Comparison of ENCODE assay signal across 12 cellular contexts in the genomic region with DNA sequence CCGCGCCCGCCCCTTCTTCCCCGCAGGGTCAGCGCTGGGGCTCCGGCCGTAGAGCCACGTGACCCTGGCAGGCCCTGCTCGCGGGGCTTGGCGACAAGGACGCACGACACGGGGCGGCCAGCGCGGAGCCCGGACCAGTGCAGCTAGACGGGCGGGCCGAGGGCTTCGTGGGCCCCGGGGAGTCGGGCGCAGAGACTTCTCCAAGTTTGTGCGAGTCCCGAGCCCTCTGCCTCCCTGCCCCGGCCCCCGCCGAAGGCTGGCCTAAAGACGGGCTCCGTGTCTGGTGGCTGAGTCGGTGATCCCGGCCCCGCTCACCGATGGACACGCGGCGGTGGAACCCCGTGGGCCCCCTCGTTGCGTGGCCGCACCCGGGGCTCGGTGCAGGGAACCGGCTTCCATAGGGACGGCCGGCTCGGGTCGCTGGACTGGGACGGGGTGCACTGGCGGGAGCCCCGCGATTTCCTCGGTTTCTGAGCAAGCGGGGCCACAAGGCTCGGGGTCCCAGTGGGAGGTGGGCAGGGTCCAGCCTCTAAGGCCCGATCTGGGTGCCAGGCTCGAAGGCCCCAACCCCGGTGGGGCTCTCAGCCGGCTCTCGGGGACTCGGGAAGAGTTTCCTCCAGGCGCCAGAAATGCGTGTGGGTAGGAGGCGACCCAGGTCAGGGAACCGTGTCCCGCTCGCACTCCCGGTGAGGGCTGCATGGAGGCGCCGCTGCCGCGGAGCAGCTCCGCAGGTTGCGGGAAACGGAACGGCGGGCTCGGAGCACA. TPM values are rescaled to one million over a fixed set of nuclear protein-coding genes. Genes with fewer than 3 reads are reported as not detected.
DNase-seq lines count a peak whose midpoint lies in the region; ATAC-seq, FAIRE-seq and TF ChIP-seq lines count a peak whose summit lies in the region.
"Had no signal": no experiment of that assay in that cellular context is flagged by ENCODE, and none has a peak within 500 bp of the region (broad histone marks: within the 10 kb centered on the region; RNA-seq: fewer than 3 reads in every experiment).

No MANE protein-coding gene starts in this region.

- H3K9me3 Mint-ChIP-seq in CD14-positive monocyte: peaks cover 0 to 10% (median 5%) of the 10 kb centered on the region in 7 donors

- H3K4me1 ChIP-seq in mammary epithelial cell (ENCODE audit: insufficient read depth, low read length) (no peaks in the 10 kb centered on the region), mesendoderm (ENCODE audit: control insufficient read depth, low read depth, low read length) (no peaks in the 10 kb centered on the region)

- no peak overlapping the region for H4K5ac ChIP-seq in mesendoderm (ENCODE audit: low read length)

- in situ Hi-C loops in T47D (cut with HindIII; ENCODE audit: low pct_unique_long_range_greater_than_20kb, low sequenced_read_pairs) (no loop called here), mammary epithelial cell (cut with MboI; ENCODE audit: low sequenced_read_pairs in 2 of 2) (no loop called here)

- H3K4me2 ChIP-seq in mammary epithelial cell (ENCODE audit: insufficient read depth, low read depth, low read length): no peak overlapping the region
- H3K4me2 ChIP-seq in mesendoderm (ENCODE audit: low read length): peak overlapping the region; percentile 64

- no peak overlapping the region for H2BK5ac ChIP-seq in mesendoderm (ENCODE audit: low read length)

- H3K4me1 Mint-ChIP-seq in CD14-positive monocyte: no peaks in the 10 kb centered on the region

- H3K4ac ChIP-seq in mesendoderm (ENCODE audit: low read depth, low read length): no peak overlapping the region

- no peak overlapping the region for H2AK5ac ChIP-seq in mesendoderm (ENCODE audit: low read length)

- peak; percentile 37 for FAIRE-seq in urothelium cell line (lab: Jason Lieb, UNC)
- FAIRE-seq in GM19239 (lab: Jason Lieb, UNC): no peak

- TF ChIP-seq CTCF in mammary epithelial cell (conservative IDR thresholded peaks at IDR 0.05 in 1 of 2, IDR thresholded peaks at IDR 0.05 in 1 of 2; ENCODE audit: extremely low read depth in 1 of 2, insufficient read depth in 1 of 2, low read depth in 1 of 2, low read length in 2 of 2): no peak
- TF ChIP-seq CTCF in CD14-positive monocyte (IDR thresholded peaks at IDR 0.05): no peak

- H3K27ac ChIP-seq in mammary epithelial cell (ENCODE audit: insufficient read depth, low read depth, low read length) (no peak overlapping the region), mesendoderm (ENCODE audit: low read depth, low read length) (no peak overlapping the region)

- peaks cover 60 to 92% (median 73%) of the 10 kb centered on the region in 3 donors for H3K27me3 Mint-ChIP-seq in CD14-positive monocyte (ENCODE audit: low read depth in 3 of 3)

- WGBS in mammary epithelial cell (ENCODE audit: low coverage, missing lambda C conversion rate): 29% methylated on average over 7 of the region's 80 CpGs
- whole genome bisulfite sequencing in mesendoderm (ENCODE audit: extremely low coverage, insufficient coverage, low lambda C conversion rate): no CpG with 5 or more reads among the region's 80 CpGs

- no peak overlapping the region for H4K8ac ChIP-seq in mesendoderm (ENCODE audit: low read depth, low read length)

- peak overlapping the region; percentile 45 for H3K23ac ChIP-seq in mesendoderm (ENCODE audit: low read length)

- H3K4me3 Mint-ChIP-seq in CD14-positive monocyte: peak overlapping the region in 1 of 2 donors; percentile 87

- H3K56ac ChIP-seq in mesendoderm (ENCODE audit: low read length): peak overlapping the region; percentile 80

- no peak overlapping the region for H2AFZ ChIP-seq in mammary epithelial cell (ENCODE audit: low read depth, low read length)

- BruUV-seq in mammary epithelial cell (replicated peaks; lab: Mats Ljungman, UMichigan): no TSS peak

- dilution Hi-C loops in mammary epithelial cell (cut with HindIII; ENCODE audit: low sequenced_read_pairs): no loop called here

- H3K79me2 ChIP-seq in mammary epithelial cell (ENCODE audit: insufficient read depth, low read length) (no peaks in the 10 kb centered on the region), mesendoderm (ENCODE audit: control insufficient read depth, insufficient read depth, low read length) (no peaks in the 10 kb centered on the region)

- H3K4me3 ChIP-seq in mammary epithelial cell (replicated peaks in 1 of 3; ENCODE audit: insufficient read depth in 1 of 3, low read depth in 2 of 3, low read length in 3 of 3) (no peak overlapping the region), mesendoderm (ENCODE audit: low read length) (no peak overlapping the region)

- peak; percentile 81 to 92 for DNase-seq in T47D (ENCODE audit: low read depth in 1 of 2, low spot score in 1 of 2)
- DNase-seq in mammary epithelial cell: no peak
- peak; percentile 79 for DNase-seq in ecto neural progenitor cell (ENCODE audit: low spot score)
- peak; percentile 47 for DNase-seq in mesendoderm
- peak; percentile 55 for DNase-seq in urothelium cell line (ENCODE audit: low spot score)
- no peak for DNase-seq in CD14-positive monocyte (ENCODE audit: low spot score)
- no peak for DNase-seq in GM19239 (ENCODE audit: insufficient read length, low spot score)
- DNase-seq: activated effector memory CD4-positive, alpha-beta T cell treated with anti-CD3 and anti-CD28 coated beads, Interleukin-2, amount 50 U/mL, for 16 hours; NCI-H446 treated with DMSO at 0.1 percent for 48 hours; stimulated activated CD4-positive, alpha-beta T cell treated with anti-CD3 and anti-CD28 coated beads, Interleukin-1b, Interleukin-23, amount 100 ng/mL, for 48 hours had no signal

- H3K27me3 ChIP-seq in mammary epithelial cell (ENCODE audit: insufficient read depth, low read length): peaks cover 50% of the 10 kb centered on the region
- peaks cover 32% of the 10 kb centered on the region for H3K27me3 ChIP-seq in mesendoderm (ENCODE audit: insufficient read depth, low read length, poor library complexity)

- H3K36me3 Mint-ChIP-seq in CD14-positive monocyte: peaks cover 0 to 1% of the 10 kb centered on the region in 2 donors

- H3K36me3 ChIP-seq in mammary epithelial cell (ENCODE audit: insufficient read depth, low read length) (no peaks in the 10 kb centered on the region), mesendoderm (ENCODE audit: control insufficient read depth, insufficient read depth, low read length) (no peaks in the 10 kb centered on the region)

- no peaks in the 10 kb centered on the region for H3K79me1 ChIP-seq in mesendoderm (ENCODE audit: low read length)

- no peak overlapping the region for H3K27ac Mint-ChIP-seq in CD14-positive monocyte

- peaks cover 7% of the 10 kb centered on the region for H4K20me1 ChIP-seq in mammary epithelial cell (ENCODE audit: insufficient read depth, low read length)

- H3K9me3 ChIP-seq in mammary epithelial cell (replicated peaks; ENCODE audit: insufficient read depth, low read length): no peaks in the 10 kb centered on the region

- CTCF ChIA-PET in mammary epithelial cell (lab: Charles Lee; ENCODE audit: low non-redundant PET): no interaction called here

- no peak for ATAC-seq in HG02678 (IDR thresholded peaks at IDR 0.05; ENCODE audit: unreplicated experiment)

- peak overlapping the region; percentile 57 for H3K18ac ChIP-seq in mesendoderm (ENCODE audit: low read length)

- no peak overlapping the region for H2BK15ac ChIP-seq in mesendoderm (replicated peaks; ENCODE audit: low read depth)

- intact Hi-C loops in mammary epithelial cell (cut with micrococcal nuclease) (no loop called here), CD14-positive monocyte (cut with micrococcal nuclease) (no loop called here)

- no peak overlapping the region for H2BK120ac ChIP-seq in mesendoderm (ENCODE audit: low read depth, low read length)

- no peak overlapping the region for H3K9ac ChIP-seq in mammary epithelial cell (ENCODE audit: insufficient read depth, low read length)
- H3K9ac ChIP-seq in mesendoderm (ENCODE audit: low read length): peak overlapping the region; percentile 63

RNA-seq across cellular contexts. Expression of gene GATA5, which starts 0.5 kb away (rescaled TPM):
- total RNA-seq in mammary epithelial cell: not detected
- polyA plus RNA-seq in mammary epithelial cell (not detected), CD14-positive monocyte (not detected)
- not detected for polyA minus RNA-seq in mammary epithelial cell
- polyA plus RNA-seq in mesendoderm (2013, experiment 1 of 2): 0.07 TPM
- polyA plus RNA-seq in mesendoderm (2013, experiment 2 of 2): 0.10 TPM
- total RNA-seq: T-helper 2 cell treated with Interferon-gamma antibody and Interleukin-4, amounts not matched to agents 100 ng/mL and 5 ng/mL, for 36 hours had no signal

RNA-seq across cellular contexts. Expression of gene RBBP8NL, which starts 48.9 kb away (rescaled TPM):
- under 1 TPM in 1 of 2 donors, not detected in 1; 0.14 TPM for total RNA-seq in mammary epithelial cell
- 0.03 TPM for polyA plus RNA-seq in mammary epithelial cell
- polyA minus RNA-seq in mammary epithelial cell: not detected
- polyA plus RNA-seq in mesendoderm (2013, experiment 1 of 2): 0.31 TPM
- polyA plus RNA-seq in mesendoderm (2013, experiment 2 of 2): 0.36 TPM
- polyA plus RNA-seq in CD14-positive monocyte: not detected
- total RNA-seq: T-helper 2 cell treated with Interferon-gamma antibody and Interleukin-4, amounts not matched to agents 100 ng/mL and 5 ng/mL, for 36 hours had no signal

Comparison
In these comparisons a context has a peak if more than half of its experiments do, and no peak if none do; other contexts are left out.
1. DNase-seq: peak in T47D (2 of 2), ecto neural progenitor cell (single experiment), mesendoderm (single experiment) and urothelium cell line (single experiment); none in mammary epithelial cell (single experiment), CD14-positive monocyte (single experiment) and GM19239 (single experiment).